Comparison of ENCODE assay signal across 17 cellular contexts in genomic region chr7:127304087-127304486, GRCh38. TPM values are rescaled to one million over a fixed set of nuclear protein-coding genes. Genes with fewer than 3 reads are reported as not detected.
A peak's percentile ranks its signal among the peaks of the same experiment; 100 is the strongest.
DNase-seq lines count a peak whose midpoint lies in the region; ATAC-seq and TF ChIP-seq lines count a peak whose summit lies in the region.
"Had no signal": no experiment of that assay in that cellular context is flagged by ENCODE, and none has a peak within 500 bp of the region (broad histone marks: within the 10 kb centered on the region; RNA-seq: fewer than 3 reads in every experiment).

No MANE protein-coding gene starts in this region.

- no peak for TF ChIP-seq RAD21 in SK-N-SH (IDR thresholded peaks at IDR 0.05; ENCODE audit: low read length)

- H3K9me3 ChIP-seq in SK-N-SH (no peaks in the 10 kb centered on the region), neural progenitor cell (ENCODE audit: low read depth) (no peaks in the 10 kb centered on the region)
- no peaks in the 10 kb centered on the region for H3K9me3 ChIP-seq in effector memory CD4-positive, alpha-beta T cell (ENCODE audit: control insufficient read depth, low read length)
- H3K9me3 ChIP-seq: Caco-2, HAP-1 had no signal

- H3K4me3 ChIP-seq in SK-N-SH (ENCODE audit: low read depth in 2 of 2, low read length in 1 of 2) (no peak overlapping the region), neural progenitor cell (no peak overlapping the region)
- H3K4me3 ChIP-seq in effector memory CD4-positive, alpha-beta T cell (ENCODE audit: insufficient read depth, low read depth, low read length, poor library complexity, severe bottlenecking) = no peak overlapping the region
- H3K4me3 ChIP-seq: A549, HAP-1 had no signal

- H4K20me1 ChIP-seq in SK-N-SH (ENCODE audit: insufficient read depth) (no peaks in the 10 kb centered on the region), neural progenitor cell (ENCODE audit: low read depth) (no peaks in the 10 kb centered on the region)

- POLR2A ChIA-PET in SK-N-SH (lab: Yijun Ruan, JAX) = no interaction called here
- POLR2A ChIA-PET in WTC11 (lab: Charles Lee) = no interaction called here

- no peak overlapping the region for H3K9ac ChIP-seq in SK-N-SH
- H3K9ac ChIP-seq in neural progenitor cell = no peak overlapping the region

- H3K36me3 ChIP-seq in SK-N-SH (replicated peaks in 1 of 2; ENCODE audit: control insufficient read depth in 1 of 2, insufficient read depth in 2 of 2, low read length in 1 of 2) (no peaks in the 10 kb centered on the region), neural progenitor cell (no peaks in the 10 kb centered on the region)
- no peaks in the 10 kb centered on the region for H3K36me3 ChIP-seq in effector memory CD4-positive, alpha-beta T cell (ENCODE audit: control insufficient read depth, insufficient read depth, low read length)
- H3K36me3 ChIP-seq: HAP-1 had no signal

- H3K4me2 ChIP-seq in SK-N-SH = no peak overlapping the region
- no peak overlapping the region for H3K4me2 ChIP-seq in neural progenitor cell
- H3K4me2 ChIP-seq: A549 had no signal

- DNase-seq in SK-N-SH (no peak), WTC11 (ENCODE audit: low spot score) (no peak), neural progenitor cell (ENCODE audit: low spot score) (no peak), hepatic stellate cell (ENCODE audit: low spot score) (no peak)
- DNase-seq in effector memory CD4-positive, alpha-beta T cell = no peak
- DNase-seq: AML-193; Caco-2; CD4-positive, alpha-beta T cell; GOT3 had no signal

- H3K9me2 ChIP-seq in SK-N-SH = 0 out of 2 replicates have a peak, but pooled peaks cover 4% of the 10 kb centered on the region

- H3K27me3 ChIP-seq in SK-N-SH (ENCODE audit: insufficient read depth) (no peaks in the 10 kb centered on the region), neural progenitor cell (peaks cover 5% of the 10 kb centered on the region)
- no peaks in the 10 kb centered on the region for H3K27me3 ChIP-seq in effector memory CD4-positive, alpha-beta T cell (replicated peaks; ENCODE audit: control insufficient read depth, insufficient read depth, low read length, poor library complexity, severe bottlenecking)

- no peak overlapping the region for H3K27ac ChIP-seq in SK-N-SH (ENCODE audit: low read depth in 2 of 2, low read length in 1 of 2)
- no peak overlapping the region for H3K27ac ChIP-seq in neural progenitor cell
- no peak overlapping the region for H3K27ac ChIP-seq in effector memory CD4-positive, alpha-beta T cell (ENCODE audit: insufficient read depth, low read length, poor library complexity, severe bottlenecking)
- H3K27ac ChIP-seq: 22Rv1, A549, C4-2B, HL-60 had no signal

- TF ChIP-seq CTCF in SK-N-SH (IDR thresholded peaks at IDR 0.05) (peak; percentile 19; the same call in 1 of the 2 replicates), WTC11 (IDR thresholded peaks at IDR 0.05) (no peak), neural progenitor cell (IDR thresholded peaks at IDR 0.05) (peak; percentile 13)

- no peaks in the 10 kb centered on the region for H3K4me1 ChIP-seq in SK-N-SH (ENCODE audit: control insufficient read depth in 1 of 2, insufficient read depth in 2 of 2, low read depth in 1 of 2, low read length in 1 of 2)
- H3K4me1 ChIP-seq in neural progenitor cell = no peaks in the 10 kb centered on the region
- no peaks in the 10 kb centered on the region for H3K4me1 ChIP-seq in effector memory CD4-positive, alpha-beta T cell (ENCODE audit: control insufficient read depth, insufficient read depth, low read length, poor library complexity, severe bottlenecking)
- H3K4me1 ChIP-seq: A549, Caco-2, HAP-1 had no signal

- no peak overlapping the region for H3K27ac Mint-ChIP-seq in WTC11
- H3K27ac Mint-ChIP-seq in neural progenitor cell = no peak overlapping the region
- H3K27ac Mint-ChIP-seq: CD4-positive, alpha-beta T cell had no signal

- H3K4me1 Mint-ChIP-seq in WTC11 (peaks cover 6% of the 10 kb centered on the region), neural progenitor cell (no peaks in the 10 kb centered on the region)

- H3K79me2 ChIP-seq in SK-N-SH (ENCODE audit: insufficient read depth) = no peaks in the 10 kb centered on the region
- no peaks in the 10 kb centered on the region for H3K79me2 ChIP-seq in neural progenitor cell (ENCODE audit: low read depth)

- H3K36me3 Mint-ChIP-seq in WTC11 (no peaks in the 10 kb centered on the region), neural progenitor cell (no peaks in the 10 kb centered on the region)

- no peak for ATAC-seq in SK-N-SH treated with all-trans-retinoic acid at 6 μM for 48 hours
- peak; percentile 78 for ATAC-seq in WTC11
- ATAC-seq in GM21786 (IDR thresholded peaks at IDR 0.05; ENCODE audit: unreplicated experiment) = no peak
- ATAC-seq: A549 had no signal

- H3K27me3 Mint-ChIP-seq in WTC11 (ENCODE audit: low read depth) = peaks cover 6% of the 10 kb centered on the region; the same call in 1 of the 2 replicates
- no peaks in the 10 kb centered on the region for H3K27me3 Mint-ChIP-seq in neural progenitor cell (ENCODE audit: insufficient read depth, low read depth)

- CTCF ChIA-PET in SK-N-SH (lab: Yijun Ruan, JAX) (interaction anchor here (0.6 to 2.6 kb wide), 8 partner anchors 11 to 499 kb away, joined by 3 to 7 read pairs (median 3); no protein-coding TSS in a partner anchor), WTC11 (lab: Charles Lee) (interaction anchor here (0.6 to 2.2 kb wide), 9 partner anchors 12 to 197 kb away, joined by 3 to 7 read pairs (median 4); partner anchors contain the start of gene ZNF800)

- WGBS in SK-N-SH (ENCODE audit: low lambda C conversion rate) = 45% methylated on average over 5 of the region's 5 CpGs

- H3F3A ChIP-seq in SK-N-SH (replicated peaks; ENCODE audit: insufficient read depth) = no peaks in the 10 kb centered on the region
- no peaks in the 10 kb centered on the region for H3F3A ChIP-seq in neural progenitor cell (ENCODE audit: low read depth)

- H2AFZ ChIP-seq in SK-N-SH (ENCODE audit: low read depth) (no peak overlapping the region), neural progenitor cell (replicated peaks) (no peak overlapping the region)

- TF ChIP-seq EP300 in SK-N-SH (IDR thresholded peaks at IDR 0.05; ENCODE audit: borderline replicate concordance in 1 of 2, low read depth in 1 of 2, low read length in 1 of 2) = no peak

- no peak overlapping the region for H3K4me3 Mint-ChIP-seq in WTC11
- no peak overlapping the region for H3K4me3 Mint-ChIP-seq in neural progenitor cell
- H3K4me3 Mint-ChIP-seq: CD4-positive, alpha-beta T cell had no signal

- H3K9me3 Mint-ChIP-seq in WTC11 = peaks cover 23% of the 10 kb centered on the region
- no peaks in the 10 kb centered on the region for H3K9me3 Mint-ChIP-seq in neural progenitor cell

TF ChIP-seq in SK-N-SH, 30 proteins besides CTCF, POLR2A, EP300 and RAD21:
- TF ChIP-seq USF1 (IDR thresholded peaks at IDR 0.05; ENCODE audit: borderline replicate concordance, low read depth) (no peak), SIN3A (IDR thresholded peaks at IDR 0.05; ENCODE audit: borderline replicate concordance, low read depth, low read length) (no peak)

TF ChIP-seq in SK-N-SH treated with all-trans-retinoic acid at 6 μM for 48 hours, 23 proteins besides CTCF, POLR2A, EP300 and RAD21 (continues in another document):
- TF ChIP-seq PATZ1 (CRISPR knock-in tag; IDR thresholded peaks at IDR 0.05; ENCODE audit: borderline replicate concordance) = no peak
- no peak for TF ChIP-seq ESRRG (CRISPR knock-in tag; IDR thresholded peaks at IDR 0.05)
- no peak for TF ChIP-seq PPARA (CRISPR knock-in tag; IDR thresholded peaks at IDR 0.05; ENCODE audit: borderline replicate concordance)
- no peak for TF ChIP-seq ZNF70 (CRISPR knock-in tag; IDR thresholded peaks at IDR 0.05)
- TF ChIP-seq TCF4 (CRISPR knock-in tag; IDR thresholded peaks at IDR 0.05; ENCODE audit: borderline replicate concordance) = no peak
- TF ChIP-seq ZFP30 (CRISPR knock-in tag; IDR thresholded peaks at IDR 0.05) = no peak

TF ChIP-seq in WTC11, 78 proteins besides CTCF, POLR2A, EP300 and RAD21:
- TF ChIP-seq FOXJ3 (CRISPR knock-in tag; IDR thresholded peaks at IDR 0.05; ENCODE audit: borderline replicate concordance) (no peak), SOX15 (CRISPR knock-in tag; IDR thresholded peaks at IDR 0.05) (no peak)

RNA-seq across cellular contexts. Expression of gene GRM8, which starts 51.3 kb away (rescaled TPM):
- polyA plus RNA-seq in SK-N-SH (2012; rRNA removed) = 0.10 and 0.15 TPM in 2 replicates
- polyA plus RNA-seq in SK-N-SH (2012; cell fraction: cytosol; rRNA removed) = 0.09 and 0.13 TPM in 2 replicates
- polyA plus RNA-seq in SK-N-SH (2012; cell fraction: nucleus; rRNA removed) = 0.10 and 0.12 TPM in 2 replicates
- total RNA-seq in WTC11 (2021) (2.1 to 2.4 TPM (median 2.3 TPM) in 3 replicates), neural progenitor cell (ENCODE audit: low replicate concordance) (0.62 and 1.6 TPM in 2 replicates)
- total RNA-seq: Caco-2; CD4-positive, alpha-beta T cell had no signal
- polyA plus RNA-seq: BJ had no signal

Comparison
In these comparisons a context has a peak if more than half of its experiments do, and no peak if none do; other contexts are left out.
1. Of the 6 proteins assayed by ChIP-seq in both WTC11 and SK-N-SH: peak only in WTC11: none; only in SK-N-SH: CTCF; in both: none; in neither: 5.